Comparison of ENCODE assay signal across 1 cellular context in the genomic region with DNA sequence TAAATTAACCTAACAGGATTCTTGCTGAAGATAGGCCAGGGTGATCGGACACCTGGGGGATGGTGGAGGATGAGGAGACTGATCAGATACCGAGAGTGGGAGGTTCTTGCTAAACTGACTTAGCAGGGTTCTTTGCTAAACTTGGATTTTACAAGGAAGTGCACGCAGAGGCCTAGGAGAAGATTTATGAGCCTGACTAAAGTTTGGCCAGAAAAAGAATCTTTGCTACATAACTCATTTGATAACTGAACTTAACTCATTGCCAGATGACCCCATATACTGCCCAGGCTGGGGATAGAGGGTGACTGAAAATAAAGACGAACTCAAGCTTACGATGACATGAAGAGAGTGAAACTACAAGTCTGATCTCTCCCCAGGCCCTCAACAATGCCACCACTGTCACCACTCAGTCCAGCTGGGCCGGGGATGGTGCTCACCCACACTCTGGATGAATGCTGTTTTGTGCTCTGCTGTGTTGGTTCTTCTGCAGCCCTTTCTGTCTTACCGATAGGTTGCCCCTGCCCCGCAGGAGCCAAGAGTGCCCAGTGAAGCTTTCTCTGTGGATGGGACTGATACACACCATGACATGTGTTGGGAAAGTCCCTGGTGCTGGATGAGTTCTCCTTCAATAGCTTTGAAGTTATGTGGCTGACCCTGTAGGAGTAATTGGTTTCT.
TF ChIP-seq lines count a peak whose summit lies in the region.

No MANE protein-coding gene starts in this region.

TF ChIP-seq in HepG2, 621 proteins besides CTCF, POLR2A, EP300 and RAD21 (continued from another document):
- TF ChIP-seq FOSL2 (CRISPR knock-in tag; IDR thresholded peaks at IDR 0.05) = no peak
- 0 out of 2 replicates have a peak, but pooled peaks have one; percentile 42 for TF ChIP-seq HNRNPL (IDR thresholded peaks at IDR 0.05; ENCODE audit: low read depth, low read length)
- TF ChIP-seq NAIF1 (CRISPR knock-in tag; IDR thresholded peaks at IDR 0.05; ENCODE audit: borderline replicate concordance) = no peak
- TF ChIP-seq CEBPG (CRISPR knock-in tag; IDR thresholded peaks at IDR 0.05) = no peak
- TF ChIP-seq, protein P1, sequence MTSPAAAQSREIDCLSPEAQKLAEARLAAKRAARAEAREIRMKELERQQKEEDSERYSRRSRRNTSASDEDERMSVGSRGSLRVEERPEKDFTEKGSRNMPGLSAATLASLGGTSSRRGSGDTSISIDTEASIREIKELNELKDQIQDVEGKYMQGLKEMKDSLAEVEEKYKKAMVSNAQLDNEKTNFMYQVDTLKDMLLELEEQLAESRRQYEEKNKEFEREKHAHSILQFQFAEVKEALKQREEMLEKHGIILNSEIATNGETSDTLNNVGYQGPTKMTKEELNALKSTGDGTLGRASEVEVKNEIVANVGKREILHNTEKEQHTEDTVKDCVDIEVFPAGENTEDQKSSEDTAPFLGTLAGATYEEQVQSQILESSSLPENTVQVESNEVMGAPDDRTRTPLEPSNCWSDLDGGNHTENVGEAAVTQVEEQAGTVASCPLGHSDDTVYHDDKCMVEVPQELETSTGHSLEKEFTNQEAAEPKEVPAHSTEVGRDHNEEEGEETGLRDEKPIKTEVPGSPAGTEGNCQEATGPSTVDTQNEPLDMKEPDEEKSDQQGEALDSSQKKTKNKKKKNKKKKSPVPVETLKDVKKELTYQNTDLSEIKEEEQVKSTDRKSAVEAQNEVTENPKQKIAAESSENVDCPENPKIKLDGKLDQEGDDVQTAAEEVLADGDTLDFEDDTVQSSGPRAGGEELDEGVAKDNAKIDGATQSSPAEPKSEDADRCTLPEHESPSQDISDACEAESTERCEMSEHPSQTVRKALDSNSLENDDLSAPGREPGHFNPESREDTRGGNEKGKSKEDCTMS (CRISPR knock-in tag; conservative IDR thresholded peaks at IDR 0.05) = no peak
- no peak for TF ChIP-seq CHD4 (IDR thresholded peaks at IDR 0.05; ENCODE audit: borderline replicate concordance, low read length)
- TF ChIP-seq HMG20A (CRISPR knock-in tag; IDR thresholded peaks at IDR 0.05; ENCODE audit: borderline replicate concordance) = 0 out of 2 replicates have a peak, but pooled peaks have one; percentile 12
- 0 out of 2 replicates have a peak, but pooled peaks have one; percentile 42 for TF ChIP-seq POLR2G (IDR thresholded peaks at IDR 0.05; ENCODE audit: low read depth, low read length)
- TF ChIP-seq ZBTB38 (CRISPR knock-in tag; IDR thresholded peaks at IDR 0.05) = no peak
- TF ChIP-seq ZNF83 (CRISPR knock-in tag; IDR thresholded peaks at IDR 0.05; ENCODE audit: borderline replicate concordance) = no peak
- TF ChIP-seq ZBTB1 (CRISPR knock-in tag; IDR thresholded peaks at IDR 0.05; ENCODE audit: borderline replicate concordance) = no peak
- no peak for TF ChIP-seq KDM3A (CRISPR knock-in tag; IDR thresholded peaks at IDR 0.05; ENCODE audit: low read depth)
